12 cellular contexts compared by ENCODE assay signal in the genomic region with DNA sequence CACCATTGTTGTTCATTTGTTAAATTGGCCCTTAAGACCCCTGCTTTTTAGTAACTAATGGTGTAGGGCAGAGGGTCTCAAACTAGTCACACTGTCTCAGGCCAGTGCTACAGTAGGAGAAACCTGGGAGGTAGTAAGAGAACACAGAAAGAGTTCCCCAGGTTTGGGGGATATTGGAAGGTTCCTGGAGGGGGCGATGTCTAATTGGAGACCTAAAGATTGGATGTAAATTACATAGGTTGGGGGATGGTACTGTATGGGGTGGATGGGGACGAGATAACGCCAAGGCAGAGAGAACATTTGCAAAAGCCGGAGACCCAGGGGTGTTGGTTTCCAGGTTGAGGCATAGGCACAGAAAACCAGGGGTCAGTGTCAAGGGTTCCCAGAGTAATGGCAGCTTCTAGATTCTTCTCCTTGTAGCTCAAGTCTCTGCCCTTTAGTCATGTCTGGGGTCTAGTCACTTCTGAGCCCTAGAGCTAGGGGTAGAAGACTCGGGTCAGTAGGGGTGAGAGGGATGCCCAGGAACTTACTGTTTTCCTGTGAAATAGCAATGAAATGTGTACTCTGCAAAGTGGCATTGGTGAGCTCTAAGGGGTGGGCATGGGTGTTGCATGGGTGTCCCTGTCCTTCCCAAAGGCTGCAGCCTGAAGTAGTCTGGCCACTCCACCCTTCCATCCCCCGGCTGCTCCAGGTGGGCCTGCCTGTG. TPM values are rescaled to one million over a fixed set of nuclear protein-coding genes. Genes with fewer than 3 reads are reported as not detected.
A peak's percentile ranks its signal among the peaks of the same experiment; 100 is the strongest.
DNase-seq lines count a peak whose midpoint lies in the region; ATAC-seq, FAIRE-seq and TF ChIP-seq lines count a peak whose summit lies in the region.
"Had no signal": no experiment of that assay in that cellular context is flagged by ENCODE, and none has a peak within 500 bp of the region (broad histone marks: within the 10 kb centered on the region; RNA-seq: fewer than 3 reads in every experiment).

No MANE protein-coding gene starts in this region.

- SMC1A ChIA-PET in GM12878 (lab: Charles Lee; ENCODE audit: uncharacterized antibody, unreplicated experiment): interaction anchor here (0.5 to 1.1 kb wide), 2 partner anchors 17 to 90 kb away, joined by 3 read pairs; no protein-coding TSS in a partner anchor

- in situ Hi-C loops in GM12878 (cut with MboI): no loop called here

- H3K36me3 Mint-ChIP-seq in type B pancreatic cell: peaks cover 10% of the 10 kb centered on the region
- H3K36me3 Mint-ChIP-seq: activated naive CD4-positive, alpha-beta T cell treated with anti-CD3 and anti-CD28 coated beads, Interleukin-2, amount 50 U/mL, for 72 hours had no signal

- no peak overlapping the region for H2AFZ ChIP-seq in GM12878 (ENCODE audit: control insufficient read depth, low read depth, low read length)

- H3K27me3 Mint-ChIP-seq in type B pancreatic cell: no peaks in the 10 kb centered on the region

- H3K9me3 Mint-ChIP-seq in type B pancreatic cell: no peaks in the 10 kb centered on the region
- H3K9me3 Mint-ChIP-seq: activated naive CD4-positive, alpha-beta T cell treated with anti-CD3 and anti-CD28 coated beads, Interleukin-2, amount 50 U/mL, for 72 hours; nephron had no signal

- no peaks in the 10 kb centered on the region for H4K20me1 ChIP-seq in GM12878 (ENCODE audit: control insufficient read depth, insufficient read depth)

- H3K4me1 Mint-ChIP-seq in type B pancreatic cell (ENCODE audit: unreplicated experiment): peaks cover 42% of the 10 kb centered on the region

- POLR2A ChIA-PET in GM12878 (lab: Charles Lee): interaction anchor here (0.6 to 1.5 kb wide), 4 partner anchors 9 to 47 kb away, joined by 3 to 5 read pairs (median 4); no protein-coding TSS in a partner anchor

- no peak for TF ChIP-seq RAD21 in GM12878 (IDR thresholded peaks at IDR 0.05; ENCODE audit: insufficient read depth, low read depth, low read length)

- TF ChIP-seq POLR2A in GM12878 (IDR thresholded peaks at IDR 0.05; ENCODE audit: low read depth, low read length): no peak

- FAIRE-seq in GM12878 (lab: Jason Lieb, UNC) (no peak), kidney (lab: Jason Lieb, UNC) (no peak)

- no peaks in the 10 kb centered on the region for H3K27me3 ChIP-seq in cardiac muscle cell
- H3K27me3 ChIP-seq in heart right ventricle: no peaks in the 10 kb centered on the region
- no peaks in the 10 kb centered on the region; a peak in 3 of 4 replicates for H3K27me3 ChIP-seq in GM12878 (replicated peaks in 1 of 2; ENCODE audit: control insufficient read depth in 2 of 2, insufficient read depth in 2 of 2, low read length in 1 of 2)
- no peaks in the 10 kb centered on the region for H3K27me3 ChIP-seq in lower lobe of right lung (ENCODE audit: low read depth)

- H3K36me3 ChIP-seq in cardiac muscle cell (peaks cover 7% of the 10 kb centered on the region), heart right ventricle (peaks cover 0 to 31% (median 21%) of the 10 kb centered on the region in 9 donors), GM12878 (ENCODE audit: control insufficient read depth in 2 of 2, insufficient read depth in 2 of 2, low read length in 1 of 2) (no peaks in the 10 kb centered on the region), kidney (ENCODE audit: control insufficient read depth in 1 of 2, insufficient read depth in 2 of 2, low read length in 2 of 2) (peaks cover 23 to 30% of the 10 kb centered on the region in 2 donors), lower lobe of right lung (peaks cover 34% of the 10 kb centered on the region)

- H3K9me3 ChIP-seq in cardiac muscle cell (ENCODE audit: low read depth): no peaks in the 10 kb centered on the region
- no peaks in the 10 kb centered on the region for H3K9me3 ChIP-seq in heart right ventricle
- no peaks in the 10 kb centered on the region for H3K9me3 ChIP-seq in GM12878 (replicated peaks; ENCODE audit: control insufficient read depth, insufficient read depth, low read length)
- H3K9me3 ChIP-seq in kidney (ENCODE audit: control insufficient read depth in 1 of 2, low read length in 2 of 2): no peaks in the 10 kb centered on the region
- no peaks in the 10 kb centered on the region for H3K9me3 ChIP-seq in lower lobe of right lung

- H3K4me3 ChIP-seq in cardiac muscle cell (no peak overlapping the region), heart right ventricle (no peak overlapping the region), GM12878 (no peak overlapping the region), kidney (ENCODE audit: low read length in 2 of 2) (no peak overlapping the region), lower lobe of right lung (no peak overlapping the region)

- ATAC-seq in heart right ventricle: no peak
- ATAC-seq in GM12878: peak; percentile 8
- ATAC-seq in HG03460 (IDR thresholded peaks at IDR 0.05; ENCODE audit: unreplicated experiment): no peak
- ATAC-seq in lower lobe of right lung: no peak

- no TSS peak for BruUV-seq in GM12878 (replicated peaks; lab: Mats Ljungman, UMichigan)

- H3K9ac ChIP-seq in GM12878 (ENCODE audit: control insufficient read depth, insufficient read depth, low read length) (no peak overlapping the region), kidney (ENCODE audit: low read length in 2 of 2) (peak overlapping the region in 1 of 2 donors; percentile 51)

- intact Hi-C loops in heart right ventricle (cut with DNase I) (loop anchor here in 1 of 10 donors (5.0 kb wide), 1 partner anchor 36 kb away; no protein-coding TSS in a partner anchor), GM12878 (cut with micrococcal nuclease; ENCODE audit: unreplicated experiment) (no loop called here), kidney (cut with DNase I) (no loop called here), lower lobe of right lung (cut with DNase I) (no loop called here)

- H3K27ac ChIP-seq in cardiac muscle cell (peak overlapping the region; percentile 87), heart right ventricle (peak overlapping the region in 4 of 10 donors; percentile 25 to 49 (median 32)), GM12878 (ENCODE audit: control insufficient read depth, insufficient read depth) (no peak overlapping the region), kidney (ENCODE audit: low read depth in 2 of 2, low read length in 2 of 2) (peak overlapping the region; percentile 29 to 60), lower lobe of right lung (no peak overlapping the region)
- H3K27ac ChIP-seq: WERI-Rb-1 had no signal

- WGBS in heart right ventricle, 2 donors: 93 to 94% methylated on average over 6 of the region's 6 CpGs
- 29% methylated on average over 6 of the region's 6 CpGs for WGBS in GM12878 (ENCODE audit: insufficient coverage, insufficient replicate concordance, low lambda C conversion rate, missing lambda C conversion rate)

- no peak for DNase-seq in cardiac muscle cell (ENCODE audit: low read depth in 1 of 2, low spot score in 1 of 2)
- DNase-seq in heart right ventricle: no peak
- no peak for DNase-seq in GM12878 (ENCODE audit: low read depth, low spot score)
- no peak for DNase-seq in kidney
- no peak for DNase-seq in type B pancreatic cell (ENCODE audit: extremely low spot score, unreplicated experiment)
- DNase-seq in lower lobe of right lung: no peak
- no peak for DNase-seq in NCI-H1092 (lab: John Stamatoyannopoulos, UW)
- DNase-seq: KG1 had no signal

- H3K4me1 ChIP-seq in cardiac muscle cell (ENCODE audit: low read depth) (peaks cover 33% of the 10 kb centered on the region), heart right ventricle (peaks cover 29 to 81% (median 57%) of the 10 kb centered on the region in 9 donors), GM12878 (ENCODE audit: control insufficient read depth, insufficient read depth, low read length) (no peaks in the 10 kb centered on the region), kidney (ENCODE audit: control insufficient read depth in 1 of 2, insufficient read depth in 1 of 2, low read depth in 1 of 2, low read length in 2 of 2) (peaks cover 45 to 47% of the 10 kb centered on the region in 2 donors), lower lobe of right lung (peaks cover 32% of the 10 kb centered on the region)

- no peak for TF ChIP-seq CTCF in cardiac muscle cell (IDR thresholded peaks at IDR 0.05; ENCODE audit: low read depth, low read length)
- TF ChIP-seq CTCF in heart right ventricle (IDR thresholded peaks at IDR 0.05): no peak
- TF ChIP-seq CTCF in GM12878 (IDR thresholded peaks at IDR 0.05 in 2 of 3, conservative IDR thresholded peaks at IDR 0.05 in 1 of 3; ENCODE audit: control insufficient read depth in 2 of 3, extremely low read depth in 1 of 3, insufficient read depth in 1 of 3, low read depth in 3 of 3, low read length in 3 of 3): no peak
- TF ChIP-seq CTCF in kidney (IDR thresholded peaks at IDR 0.05; ENCODE audit: borderline replicate concordance, extremely low read depth, insufficient read depth): no peak
- TF ChIP-seq CTCF in type B pancreatic cell (conservative IDR thresholded peaks at IDR 0.05): no peak
- TF ChIP-seq CTCF in lower lobe of right lung (IDR thresholded peaks at IDR 0.05): no peak

- TF ChIP-seq EP300 in GM12878 (IDR thresholded peaks at IDR 0.05; ENCODE audit: borderline replicate concordance in 1 of 2, control insufficient read depth in 1 of 2, low read depth in 2 of 2, low read length in 2 of 2): no peak

- H3K79me2 ChIP-seq in GM12878 (ENCODE audit: control insufficient read depth, insufficient read depth, low read length): no peaks in the 10 kb centered on the region

- CTCF ChIA-PET in GM12878 (lab: Yijun Ruan, JAX): interaction anchor here (0.6 to 1.4 kb wide), 5 partner anchors 10 to 37 kb away, joined by 3 to 6 read pairs (median 3); no protein-coding TSS in a partner anchor

- RAD21 ChIA-PET in GM12878 (lab: Charles Lee; ENCODE audit: unreplicated experiment): interaction anchor here (1.0 to 2.1 kb wide), 3 partner anchors 25 to 54 kb away, joined by 3 to 6 read pairs (median 4); no protein-coding TSS in a partner anchor

- H3K27ac Mint-ChIP-seq in type B pancreatic cell: peak overlapping the region; percentile 84

- peak overlapping the region; percentile 17 for H3K4me3 Mint-ChIP-seq in type B pancreatic cell
- H3K4me3 Mint-ChIP-seq: nephron had no signal

- H3K4me2 ChIP-seq in GM12878 (ENCODE audit: control insufficient read depth, insufficient read depth): no peak overlapping the region

RNA-seq across cellular contexts. Expression of a gene that starts 21.8 kb away (rescaled TPM):
- total RNA-seq in cardiac muscle cell (54.8 and 72.2 TPM in 2 replicates), heart right ventricle (10 to 100 TPM; 11.2 to 25.5 (median 16.2) TPM), GM12878 (2014; rRNA removed) (0.05 TPM in 1 of 2 replicates, not detected in the other), GM12878 (2014; rRNA removed; fragmentation: Illumina TruSeq; extraction: Trizol) (not detected in 2 replicates), GM12878 (2021) (0.32 and 0.64 TPM in 2 replicates), kidney (127 TPM), type B pancreatic cell (ENCODE audit: low replicate concordance) (64.7 and 83.9 TPM in 2 replicates), lower lobe of right lung (33.1 TPM)
- polyA plus RNA-seq in cardiac muscle cell (17.7 and 19.2 TPM in 2 replicates), heart right ventricle (1 to 10 TPM; 5.0 to 9.4 TPM), GM12878 (2011; rRNA removed) (0.37 and 0.73 TPM in 2 replicates), GM12878 (2014; fragmentation: Illumina TruSeq; extraction: Trizol) (0.03 TPM in 1 of 2 replicates, not detected in the other), GM12878 (2014; fragmentation: Nextera tagmentation; extraction: Ambion mirVana) (not detected), GM12878 (2014; rRNA removed) (0.05 and 0.06 TPM in 2 replicates), GM12878 (2016; fragmentation: Nextera tagmentation; extraction: Ambion mirVana) (under 1 TPM in 1 of 2 experiments, not detected in 1; 0.07 TPM), kidney (ENCODE audit: insufficient read depth, low read depth, low replicate concordance) (51.9 TPM)
- 0.44 and 0.88 TPM in 2 replicates for total RNA-seq in GM12878 (2013; cell fraction: nucleolus; rRNA removed)
- polyA plus RNA-seq in GM12878 (2011; ENCODE audit: low read depth): not detected
- polyA plus RNA-seq in GM12878 (2011; cell fraction: cytosol; rRNA removed): 0.65 and 0.66 TPM in 2 replicates
- polyA plus RNA-seq in GM12878 (2011; cell fraction: nucleus; rRNA removed): 2.0 and 2.6 TPM in 2 replicates
- polyA plus RNA-seq in GM12878 (2012): 0.15 TPM in 1 of 2 replicates, not detected in the other
- 1.4 and 1.6 TPM in 2 replicates for polyA minus RNA-seq in GM12878 (2011; rRNA and poly(A)+ RNA removed)
- 0.27 and 3.2 TPM in 2 replicates for polyA minus RNA-seq in GM12878 (2011; cell fraction: cytosol; rRNA and poly(A)+ RNA removed)
- 0.85 and 1.1 TPM in 2 replicates for polyA minus RNA-seq in GM12878 (2011; cell fraction: nucleus; rRNA and poly(A)+ RNA removed)

Comparison
In these comparisons a context has a peak if more than half of its experiments do, and no peak if none do; other contexts are left out.
1. H3K27ac ChIP-seq: peak in cardiac muscle cell (single experiment) and kidney (2 of 2); none in GM12878 (single experiment) and lower lobe of right lung (single experiment).
2. RNA of a gene that starts 21.8 kb away (total RNA-seq): 127 TPM in kidney (single experiment), 54.8 to 72.2 TPM in cardiac muscle cell, 64.7 to 83.9 TPM in type B pancreatic cell, 33.1 TPM in lower lobe of right lung (single experiment) and 11.2 to 25.5 TPM in heart right ventricle; 0.05 to 0.88 TPM in GM12878; every median in the first group is over 4 times any median in the second.